10 cellular contexts compared by ENCODE assay signal in genomic region chr19:42313840-42314755, GRCh38. TPM values are rescaled to one million over a fixed set of nuclear protein-coding genes. Genes with fewer than 3 reads are reported as not detected.
DNase-seq lines count a peak whose midpoint lies in the region; ATAC-seq and TF ChIP-seq lines count a peak whose summit lies in the region.
"Had no signal": no experiment of that assay in that cellular context is flagged by ENCODE, and none has a peak within 500 bp of the region (broad histone marks: within the 10 kb centered on the region; RNA-seq: fewer than 3 reads in every experiment).

No MANE protein-coding gene starts in this region.

- no peak for TF ChIP-seq CTCF in LNCaP clone FGC (IDR thresholded peaks at IDR 0.05; ENCODE audit: control insufficient read depth, extremely low read depth, insufficient read depth)
- TF ChIP-seq CTCF in neural progenitor cell (IDR thresholded peaks at IDR 0.05): no peak

- peaks cover 50% of the 10 kb centered on the region for H3K27me3 ChIP-seq in neural progenitor cell

- H3K9me3 ChIP-seq in ES-I3 (ENCODE audit: control insufficient read depth, insufficient read depth, low read length): no peaks in the 10 kb centered on the region
- H3K9me3 ChIP-seq in neural progenitor cell (ENCODE audit: low read depth): no peaks in the 10 kb centered on the region

- peak overlapping the region; percentile 100 for H3K4me2 ChIP-seq in neural progenitor cell

- H3K9ac ChIP-seq in ES-I3 (ENCODE audit: low read depth, low read length) (peak overlapping the region; percentile 88; the same call in 1 of the 2 replicates), neural progenitor cell (no peak overlapping the region)

- H3K4me1 ChIP-seq in ES-I3 (ENCODE audit: insufficient read depth, low read length): no peaks in the 10 kb centered on the region
- no peaks in the 10 kb centered on the region for H3K4me1 ChIP-seq in neural progenitor cell

- H3K36me3 ChIP-seq in ES-I3 (ENCODE audit: insufficient read depth, low read length) (no peaks in the 10 kb centered on the region), neural progenitor cell (no peaks in the 10 kb centered on the region)

- H3K36me3 Mint-ChIP-seq in neural progenitor cell: no peaks in the 10 kb centered on the region

- H3K9me3 Mint-ChIP-seq in neural progenitor cell: no peaks in the 10 kb centered on the region

- H3K27ac ChIP-seq in cingulate gyrus (ENCODE audit: low read depth, low read length) (peak overlapping the region; percentile 47), neural progenitor cell (no peak overlapping the region)

- peaks cover 8% of the 10 kb centered on the region for H4K20me1 ChIP-seq in neural progenitor cell (ENCODE audit: low read depth)

- H3K4me3 ChIP-seq in LNCaP clone FGC (ENCODE audit: low read depth, low read length) (peak overlapping the region; percentile 54), neural progenitor cell (peak overlapping the region; percentile 85)

- no peak overlapping the region for H2AFZ ChIP-seq in neural progenitor cell (replicated peaks)

- DNase-seq in LNCaP clone FGC (ENCODE audit: low read depth): no peak
- no peak for DNase-seq in neural progenitor cell (ENCODE audit: low spot score)
- no peak for DNase-seq in NCI-H526 (lab: John Stamatoyannopoulos, UW)
- DNase-seq in kidney tubule cell (ENCODE audit: low spot score): no peak

- peaks cover 8% of the 10 kb centered on the region for H3F3A ChIP-seq in neural progenitor cell (ENCODE audit: low read depth)

- H3K4me1 Mint-ChIP-seq in neural progenitor cell: peaks cover 9% of the 10 kb centered on the region

- H3K4me3 Mint-ChIP-seq in neural progenitor cell: peak overlapping the region; percentile 88

- H3K27me3 Mint-ChIP-seq in neural progenitor cell (ENCODE audit: insufficient read depth, low read depth): peaks cover 26% of the 10 kb centered on the region

- H3K27ac Mint-ChIP-seq in neural progenitor cell: no peak overlapping the region

- no peaks in the 10 kb centered on the region for H3K79me2 ChIP-seq in neural progenitor cell (ENCODE audit: low read depth)

- ATAC-seq in GM21737 (IDR thresholded peaks at IDR 0.05; ENCODE audit: unreplicated experiment): no peak
- no peak for ATAC-seq in GM21447 (IDR thresholded peaks at IDR 0.05; ENCODE audit: unreplicated experiment)

RNA-seq across cellular contexts. Expression of gene TMEM145, which starts 1.0 kb away (rescaled TPM):
- total RNA-seq in neural progenitor cell (ENCODE audit: low replicate concordance): 0.37 and 6.6 TPM in 2 replicates
- total RNA-seq: glomerular endothelial cell, M059J had no signal

RNA-seq across cellular contexts. Expression of gene MEGF8, which starts 11.3 kb away (rescaled TPM):
- total RNA-seq in neural progenitor cell (ENCODE audit: low replicate concordance): 7.3 and 21.4 TPM in 2 replicates

RNA-seq across cellular contexts. Expression of gene PAFAH1B3, which starts 11.7 kb away (rescaled TPM):
- 63.2 and 106 TPM in 2 replicates for total RNA-seq in neural progenitor cell (ENCODE audit: low replicate concordance)

RNA-seq across cellular contexts. Expression of gene PRR19, which starts 12.2 kb away (rescaled TPM):
- 1.0 TPM in 2 replicates for total RNA-seq in neural progenitor cell (ENCODE audit: low replicate concordance)

RNA-seq across cellular contexts. Expression of gene CIC, which starts 45.0 kb away (rescaled TPM):
- total RNA-seq in neural progenitor cell (ENCODE audit: low replicate concordance): 5.2 and 28.1 TPM in 2 replicates
